ENCODE assay signal across 1 cellular context in genomic region chr2:239396881-239397681, GRCh38.
A peak's percentile ranks its signal among the peaks of the same experiment; 100 is the strongest.
TF ChIP-seq lines count a peak whose summit lies in the region.

No MANE protein-coding gene starts in this region.

TF ChIP-seq in HepG2, 621 proteins besides CTCF, POLR2A, EP300 and RAD21 (continued from another document and continues in another):
- TF ChIP-seq ZBTB4 (CRISPR knock-in tag; IDR thresholded peaks at IDR 0.05; ENCODE audit: borderline replicate concordance) (0 out of 2 replicates have a peak, but pooled peaks have one; percentile 5), MAFK (conservative IDR thresholded peaks at IDR 0.05 in 1 of 2, IDR thresholded peaks at IDR 0.05 in 1 of 2; ENCODE audit: low read length in 2 of 2) (no peak), ZMYM4 (CRISPR knock-in tag; IDR thresholded peaks at IDR 0.05) (0 out of 2 replicates have a peak, but pooled peaks have one; percentile 14), RNF219 (CRISPR knock-in tag; IDR thresholded peaks at IDR 0.05) (no peak), ATRX (CRISPR knock-in tag; IDR thresholded peaks at IDR 0.05; ENCODE audit: borderline replicate concordance) (no peak), ZNF326 (CRISPR knock-in tag; IDR thresholded peaks at IDR 0.05; ENCODE audit: borderline replicate concordance) (no peak), ZNF570 (CRISPR knock-in tag; IDR thresholded peaks at IDR 0.05; ENCODE audit: borderline replicate concordance) (no peak), ZBTB1 (CRISPR knock-in tag; IDR thresholded peaks at IDR 0.05; ENCODE audit: borderline replicate concordance) (no peak), HMGXB4 (CRISPR knock-in tag; IDR thresholded peaks at IDR 0.05; ENCODE audit: borderline replicate concordance in 1 of 2, low read depth in 1 of 2) (no peak), ZNF710 (CRISPR knock-in tag; IDR thresholded peaks at IDR 0.05; ENCODE audit: borderline replicate concordance) (no peak), KDM6A (CRISPR knock-in tag; IDR thresholded peaks at IDR 0.05; ENCODE audit: low read depth) (no peak), CBX2 (IDR thresholded peaks at IDR 0.05; ENCODE audit: low read depth, low read length) (no peak), CBX2 (CRISPR knock-in tag; IDR thresholded peaks at IDR 0.05; ENCODE audit: low read depth) (no peak), ZNF431 (CRISPR knock-in tag; IDR thresholded peaks at IDR 0.05; ENCODE audit: borderline replicate concordance, low read depth) (no peak), MEIS2 (CRISPR knock-in tag; IDR thresholded peaks at IDR 0.05) (no peak), ZNF275 (CRISPR knock-in tag; IDR thresholded peaks at IDR 0.05; ENCODE audit: borderline replicate concordance) (no peak), PLRG1 (conservative IDR thresholded peaks at IDR 0.05) (no peak), ZUFSP (CRISPR knock-in tag; IDR thresholded peaks at IDR 0.05; ENCODE audit: borderline replicate concordance) (no peak), ZNF670 (CRISPR knock-in tag; IDR thresholded peaks at IDR 0.05; ENCODE audit: borderline replicate concordance) (no peak), RXRA (CRISPR knock-in tag; IDR thresholded peaks at IDR 0.05) (0 out of 2 replicates have a peak, but pooled peaks have one; percentile 15), ZNF607 (CRISPR knock-in tag; IDR thresholded peaks at IDR 0.05; ENCODE audit: borderline replicate concordance) (no peak), E2F5 (CRISPR knock-in tag; conservative IDR thresholded peaks at IDR 0.05) (no peak), GATA4 (IDR thresholded peaks at IDR 0.05; ENCODE audit: borderline replicate concordance, low read depth) (no peak), ZBTB7B (CRISPR knock-in tag; IDR thresholded peaks at IDR 0.05) (no peak), ZNF639 (CRISPR knock-in tag; conservative IDR thresholded peaks at IDR 0.05) (no peak), PAWR (CRISPR knock-in tag; IDR thresholded peaks at IDR 0.05; ENCODE audit: borderline replicate concordance) (no peak), AHDC1 (CRISPR knock-in tag; IDR thresholded peaks at IDR 0.05; ENCODE audit: borderline replicate concordance) (no peak), PREB (CRISPR knock-in tag; IDR thresholded peaks at IDR 0.05) (no peak), ZNF703 (CRISPR knock-in tag; IDR thresholded peaks at IDR 0.05; ENCODE audit: borderline replicate concordance) (no peak), ZNF839 (CRISPR knock-in tag; IDR thresholded peaks at IDR 0.05; ENCODE audit: borderline replicate concordance) (peak; percentile 34; the same call in 1 of the 2 replicates)
